15 cellular contexts compared by ENCODE assay signal in genomic region chr9:111294691-111295451, GRCh38. TPM values are rescaled to one million over a fixed set of nuclear protein-coding genes. Genes with fewer than 3 reads are reported as not detected.
A peak's percentile ranks its signal among the peaks of the same experiment; 100 is the strongest.
DNase-seq lines count a peak whose midpoint lies in the region; ATAC-seq and TF ChIP-seq lines count a peak whose summit lies in the region.
"Had no signal": no experiment of that assay in that cellular context is flagged by ENCODE, and none has a peak within 500 bp of the region (broad histone marks: within the 10 kb centered on the region; RNA-seq: fewer than 3 reads in every experiment).

No MANE protein-coding gene starts in this region.

- POLR2A ChIA-PET in IMR-90 (lab: Charles Lee; ENCODE audit: unreplicated experiment) = interaction anchor here (1.0 kb wide), 1 partner anchor 259 kb away, joined by 3 read pairs; no protein-coding TSS in a partner anchor

- no peak overlapping the region for H3K23ac ChIP-seq in IMR-90 (ENCODE audit: low read depth, low read length)

- no peak overlapping the region for H4K8ac ChIP-seq in IMR-90 (ENCODE audit: low read depth in 2 of 2, low read length in 2 of 2)

- H3K27ac ChIP-seq in IMR-90 (ENCODE audit: insufficient read depth, low read length) = no peak overlapping the region
- peak overlapping the region; percentile 14 for H3K27ac ChIP-seq in muscle layer of duodenum (ENCODE audit: low read length)
- H3K27ac ChIP-seq: A549, PC-9 had no signal

- no peak overlapping the region for H3K14ac ChIP-seq in IMR-90 (replicated peaks; ENCODE audit: low read depth, low read length)

- no peak overlapping the region for H3K4ac ChIP-seq in IMR-90 (ENCODE audit: low read depth, low read length)

- no peak overlapping the region for H3K56ac ChIP-seq in IMR-90 (ENCODE audit: extremely low read depth, insufficient read depth, low read length)

- DNase-seq in IMR-90 (no peak), globus pallidus (ENCODE audit: low spot score) (peak; percentile 95), superior temporal gyrus (ENCODE audit: extremely low spot score) (peak; percentile 96), DMS114 treated with DMSO at 0.1 percent for 48 hours (lab: John Stamatoyannopoulos, UW; ENCODE audit: unreplicated experiment) (no peak), dedifferentiated amniotic fluid mesenchymal stem cell (ENCODE audit: extremely low spot score) (no peak)
- DNase-seq: H7, NCI-H1092, NCI-H2081 treated with DMSO at 0.1 percent for 48 hours, NCI-H524, PC-9 had no signal

- no peaks in the 10 kb centered on the region for H3K27me3 ChIP-seq in IMR-90 (ENCODE audit: control insufficient read depth, insufficient read depth, low read length)
- H3K27me3 ChIP-seq in muscle layer of duodenum (ENCODE audit: low read depth, low read length) = no peaks in the 10 kb centered on the region

- H4K5ac ChIP-seq in IMR-90 (ENCODE audit: low read depth, low read length) = no peak overlapping the region

- WGBS in IMR-90 (ENCODE audit: extremely low coverage in 2 of 2, insufficient read length in 1 of 2), 2 experiments = no CpG with 5 or more reads among the region's 2 CpGs

- no peak for TF ChIP-seq POLR2A in IMR-90 (IDR thresholded peaks at IDR 0.05; ENCODE audit: low read depth, low read length)

- ATAC-seq in IMR-90 (ENCODE audit: low read depth) (no peak), GM21390 (IDR thresholded peaks at IDR 0.05; ENCODE audit: unreplicated experiment) (no peak)
- ATAC-seq: A549 had no signal

- H2AK5ac ChIP-seq in IMR-90 (ENCODE audit: low read depth, low read length) = no peak overlapping the region

- no peaks in the 10 kb centered on the region for H3K36me3 ChIP-seq in IMR-90 (ENCODE audit: control insufficient read depth, insufficient read depth, low read length)
- no peaks in the 10 kb centered on the region for H3K36me3 ChIP-seq in muscle layer of duodenum (ENCODE audit: control insufficient read depth in 1 of 2, insufficient read depth in 2 of 2, low read length in 2 of 2)

- in situ Hi-C loops in IMR-90 (cut with MboI; ENCODE audit: low sequenced_read_pairs) = loop anchor here (5.0 kb wide), 2 partner anchors 258 to 658 kb away; partner anchors contain the start of gene LPAR1

- no peaks in the 10 kb centered on the region for H3K9me1 ChIP-seq in IMR-90 (ENCODE audit: insufficient read depth, low read length)

- H4K91ac ChIP-seq in IMR-90 (ENCODE audit: insufficient read depth, low read depth, low read length) = no peak overlapping the region

- H2BK15ac ChIP-seq in IMR-90 (ENCODE audit: low read depth, low read length) = 0 out of 3 replicates have a peak overlapping the region, but pooled peaks have one; percentile 0

- TF ChIP-seq CTCF in IMR-90 (conservative IDR thresholded peaks at IDR 0.05; ENCODE audit: low read depth, low read length) = no peak

- H3K9ac ChIP-seq in IMR-90 (ENCODE audit: low read depth, low read length) = no peak overlapping the region

- H2BK5ac ChIP-seq in IMR-90 (ENCODE audit: low read depth, low read length, poor library complexity, severe bottlenecking) = no peak overlapping the region

- peaks cover 2 to 7% of the 10 kb centered on the region in 2 experiments; a peak in 3 of 4 replicates for H3K79me1 ChIP-seq in IMR-90 (ENCODE audit: low read depth in 1 of 2, low read length in 2 of 2)

- intact Hi-C loops in IMR-90 (cut with micrococcal nuclease) = loop anchor here (5.0 to 10.0 kb wide), 6 partner anchors 318 to 718 kb away; partner anchors contain the start of gene SVEP1

- peaks cover 5% of the 10 kb centered on the region; the same call in 1 of the 2 replicates for H3K4me1 ChIP-seq in IMR-90 (ENCODE audit: control insufficient read depth, insufficient read depth, low read length)
- peaks cover 0 to 3% of the 10 kb centered on the region in 2 donors for H3K4me1 ChIP-seq in muscle layer of duodenum (ENCODE audit: control insufficient read depth in 1 of 2, insufficient read depth in 2 of 2, low read length in 2 of 2)

- H2AK9ac ChIP-seq in IMR-90 (replicated peaks; ENCODE audit: low read depth, low read length, poor library complexity) = no peak overlapping the region

- no peak overlapping the region for H2BK120ac ChIP-seq in IMR-90 (ENCODE audit: low read depth, low read length)

- dilution Hi-C loops in IMR-90 (cut with HindIII; ENCODE audit: low sequenced_read_pairs, unreplicated experiment) = no loop called here

- no peak overlapping the region for H2BK20ac ChIP-seq in IMR-90 (ENCODE audit: low read depth, low read length)

- H4K20me1 ChIP-seq in IMR-90 (ENCODE audit: insufficient read depth, low read length) = no peaks in the 10 kb centered on the region

- peak overlapping the region; percentile 29; the same call in 1 of the 2 replicates for H3K18ac ChIP-seq in IMR-90 (ENCODE audit: low read depth, low read length)

- TF ChIP-seq RAD21 in IMR-90 (IDR thresholded peaks at IDR 0.05; ENCODE audit: low read length) = no peak

- no peak overlapping the region for H3K4me3 ChIP-seq in IMR-90 (ENCODE audit: insufficient read depth, low read depth, low read length)
- H3K4me3 ChIP-seq in muscle layer of duodenum (ENCODE audit: low read depth in 1 of 2, low read length in 2 of 2) = no peak overlapping the region
- H3K4me3 ChIP-seq: A549, PC-9 had no signal

- BruUV-seq in IMR-90 (replicated peaks; lab: Mats Ljungman, UMichigan) = no TSS peak

- CTCF ChIA-PET in IMR-90 (lab: Yijun Ruan, JAX) = no interaction called here

- H3K9me3 ChIP-seq in IMR-90 (ENCODE audit: control insufficient read depth, insufficient read depth, low read length) = no peaks in the 10 kb centered on the region; the same call in 1 of the 2 replicates
- H3K9me3 ChIP-seq in muscle layer of duodenum (ENCODE audit: control insufficient read depth in 1 of 2, low read length in 2 of 2) = no peaks in the 10 kb centered on the region
- H3K9me3 ChIP-seq: A549 had no signal

- no peak overlapping the region for H2AFZ ChIP-seq in IMR-90 (replicated peaks; ENCODE audit: low read length, poor library complexity)
- H2AFZ ChIP-seq: PC-9 had no signal

- no peak overlapping the region for H3K4me2 ChIP-seq in IMR-90 (ENCODE audit: low read depth, low read length)
- H3K4me2 ChIP-seq: A549, PC-9 had no signal

TF ChIP-seq in IMR-90, 13 proteins besides CTCF, POLR2A, EP300 and RAD21:
- TF ChIP-seq CEBPB (IDR thresholded peaks at IDR 0.05; ENCODE audit: low read depth, low read length) = no peak

RNA-seq across cellular contexts. Expression of gene OR2K2, which starts 35.2 kb away (rescaled TPM):
- not detected in 2 replicates for total RNA-seq in IMR-90 (2012; rRNA removed)
- not detected in 2 replicates for polyA plus RNA-seq in IMR-90 (2012; rRNA removed)
- not detected in 2 replicates for polyA plus RNA-seq in IMR-90 (2012; cell fraction: cytosol; rRNA removed)
- 0.15 TPM in 1 of 2 replicates, not detected in the other for polyA plus RNA-seq in IMR-90 (2012; cell fraction: nucleus; rRNA removed; ENCODE audit: low replicate concordance)
- total RNA-seq: Daoy, H7, MCF 10A, PC-9 had no signal
- polyA plus RNA-seq: A549 had no signal

Comparison
In these comparisons a context has a peak if more than half of its experiments do, and no peak if none do; other contexts are left out.
1. DNase-seq: peak in globus pallidus (single experiment) and superior temporal gyrus (single experiment); none in IMR-90 (single experiment), DMS114 treated with DMSO at 0.1 percent for 48 hours (single experiment) and dedifferentiated amniotic fluid mesenchymal stem cell (single experiment).